In genomic region chr2:196389670-196390069, GRCh38 we compare ENCODE assay signal across 16 cellular contexts.
"Had no signal": no experiment of that assay in that cellular context is flagged by ENCODE, and none has a peak within 500 bp of the region (broad histone marks: within the 10 kb centered on the region; RNA-seq: fewer than 3 reads in every experiment).

No MANE protein-coding gene starts in this region.

- H3K4me3 ChIP-seq: cardiac muscle cell, dorsolateral prefrontal cortex, hepatocyte, spleen, tibial nerve, vagina had no signal

- DNase-seq: activated CD8-positive, alpha-beta memory T cell treated with anti-CD3 and anti-CD28 coated beads, Interleukin-2, amount 50 U/mL, for 48 hours; activated naive CD4-positive, alpha-beta T cell; dorsolateral prefrontal cortex; endodermal cell; islet precursor cell; spleen; stimulated activated CD4-positive, alpha-beta T cell treated with anti-CD3 and anti-CD28 coated beads, Interleukin-2, amount 100 ng/mL, for 24 hours; substantia nigra had no signal

- H3K27ac ChIP-seq: cardiac muscle cell, dorsolateral prefrontal cortex, hepatocyte, spleen, tibial nerve, vagina had no signal

- H3K9me3 Mint-ChIP-seq: activated T-helper 1 cell treated with anti-CD3 and anti-CD28 coated beads, Interleukin-12 subunit alpha, Interleukin-12 subunit beta, Interleukin-2, Interleukin-4 antibody, amounts not matched to agents 30 ng/mL and 10 ng/mL and 1 ng/mL, durations not matched to agents 14 hours and 24 hours and 36 hours had no signal

- H3K27ac Mint-ChIP-seq: activated T-helper 1 cell treated with anti-CD3 and anti-CD28 coated beads, Interleukin-12 subunit alpha, Interleukin-12 subunit beta, Interleukin-2, Interleukin-4 antibody, amounts not matched to agents 30 ng/mL and 10 ng/mL and 1 ng/mL, durations not matched to agents 14 hours and 24 hours and 36 hours; endodermal cell had no signal

- H3K4me1 ChIP-seq: spleen, tibial nerve, vagina had no signal

- H3K4me3 Mint-ChIP-seq: activated T-helper 1 cell treated with anti-CD3 and anti-CD28 coated beads, Interleukin-12 subunit alpha, Interleukin-12 subunit beta, Interleukin-2, Interleukin-4 antibody, amounts not matched to agents 30 ng/mL and 10 ng/mL and 1 ng/mL, durations not matched to agents 14 hours and 24 hours and 36 hours; endodermal cell; neural crest cell had no signal

- H3K36me3 ChIP-seq: cardiac muscle cell, spleen, tibial nerve, vagina had no signal

- H3K27me3 ChIP-seq: cardiac muscle cell, dorsolateral prefrontal cortex, hepatocyte, spleen, tibial nerve, vagina had no signal

- H3K9me3 ChIP-seq: spleen, tibial nerve, vagina had no signal

- ATAC-seq: activated CD4-positive, CD25-positive, alpha-beta regulatory T cell treated with anti-CD3 and anti-CD28 coated beads, Interleukin-2, amount 50 U/mL, for 24 hours; sciatic nerve had no signal
